Comparison of ENCODE assay signal across 8 cellular contexts in genomic region chr15:64703632-64703959, GRCh38.
DNase-seq lines count a peak whose midpoint lies in the region; ATAC-seq and TF ChIP-seq lines count a peak whose summit lies in the region.

No MANE protein-coding gene starts in this region.

- H3K9me3 ChIP-seq in adrenal gland (replicated peaks in 1 of 3) (no peaks in the 10 kb centered on the region), liver (ENCODE audit: control insufficient read depth in 4 of 4, low read length in 3 of 4) (no peaks in the 10 kb centered on the region), transverse colon (no peaks in the 10 kb centered on the region)

- H3K27me3 ChIP-seq in adrenal gland (no peaks in the 10 kb centered on the region), liver (ENCODE audit: control insufficient read depth in 4 of 4, insufficient read depth in 4 of 4, low read length in 3 of 4) (no peaks in the 10 kb centered on the region), transverse colon (no peaks in the 10 kb centered on the region)

- H3K4me1 ChIP-seq in adrenal gland (replicated peaks in 1 of 2): peaks cover 32 to 42% of the 10 kb centered on the region in 2 donors
- H3K4me1 ChIP-seq in liver (ENCODE audit: control insufficient read depth in 4 of 4, insufficient read depth in 4 of 4, low read length in 3 of 4): peaks cover 19 to 78% (median 69%) of the 10 kb centered on the region in 4 donors
- H3K4me1 ChIP-seq in transverse colon: peaks cover 30 to 44% (median 38%) of the 10 kb centered on the region in 4 donors

- peak overlapping the region in 1 of 2 donors; percentile 8 for H3K9ac ChIP-seq in liver (ENCODE audit: low read depth in 1 of 2, low read length in 2 of 2)

- H3K4me3 ChIP-seq in adrenal gland: peak overlapping the region in 2 of 4 donors; percentile 90 to 99
- H3K4me3 ChIP-seq in liver (ENCODE audit: low read depth in 1 of 3, low read length in 3 of 3): peak overlapping the region; percentile 75 to 89 (median 82)
- peak overlapping the region; percentile 70 to 82 (median 79) for H3K4me3 ChIP-seq in transverse colon

- 22 to 52% (median 34%) methylated on average over 7 of the region's 7 CpGs for WGBS in adrenal gland, 4 donors
- WGBS in liver: 23% methylated on average over 7 of the region's 7 CpGs
- WGBS in transverse colon (ENCODE audit: low coverage in 1 of 2), 2 donors: 74 to 80% methylated on average over 1 to 7 of the region's 7 CpGs

- H3K36me3 ChIP-seq in adrenal gland (replicated peaks in 1 of 2) (no peaks in the 10 kb centered on the region), liver (ENCODE audit: control insufficient read depth in 4 of 4, insufficient read depth in 3 of 4, low read depth in 1 of 4, low read length in 3 of 4) (no peaks in the 10 kb centered on the region), transverse colon (no peaks in the 10 kb centered on the region)

- TF ChIP-seq POLR2A in adrenal gland (IDR thresholded peaks at IDR 0.05) (no peak), transverse colon (IDR thresholded peaks at IDR 0.05) (no peak)

- no peak for TF ChIP-seq EP300 in transverse colon (IDR thresholded peaks at IDR 0.05; ENCODE audit: low read depth)

- TF ChIP-seq RAD21 in liver (IDR thresholded peaks at IDR 0.05): no peak

- no peak for TF ChIP-seq CTCF in adrenal gland (IDR thresholded peaks at IDR 0.05)
- TF ChIP-seq CTCF in liver (IDR thresholded peaks at IDR 0.05; ENCODE audit: low read depth, low read length, missing input control): no peak
- no peak for TF ChIP-seq CTCF in transverse colon (IDR thresholded peaks at IDR 0.05)

- intact Hi-C loops in adrenal gland (cut with DNase I): no loop called here
- intact Hi-C loops in transverse colon (cut with DNase I; ENCODE audit: low total_unique reads): no loop called here

- ATAC-seq in HG02870 (IDR thresholded peaks at IDR 0.05; ENCODE audit: unreplicated experiment) (peak; percentile 9), GM18502 (IDR thresholded peaks at IDR 0.05; ENCODE audit: poor library complexity, unreplicated experiment) (no peak)

- in situ Hi-C loops in transverse colon (cut with MboI; ENCODE audit: low pct_ligation_motif_present in 1 of 4, low pct_unique_long_range_greater_than_20kb in 1 of 4, low sequenced_read_pairs in 3 of 4): no loop called here

- DNase-seq in Ammon's horn (ENCODE audit: low spot score) (peak; percentile 58), adrenal gland (peak in 5 of 7 donors; percentile 44 to 72 (median 55)), transverse colon (no peak), NCI-H2171 (lab: John Stamatoyannopoulos, UW) (no peak), GM19240 (ENCODE audit: insufficient read length, low spot score) (no peak)

- H3K27ac ChIP-seq in adrenal gland (peak overlapping the region in 4 of 5 donors; percentile 60 to 95 (median 82)), liver (ENCODE audit: low read depth in 1 of 2, low read length in 2 of 2) (peak overlapping the region; percentile 83 to 92), transverse colon (peak overlapping the region; percentile 88 to 91 (median 90))

TF ChIP-seq in liver, 16 proteins besides CTCF, POLR2A, EP300 and RAD21:
- TF ChIP-seq YY1 (IDR thresholded peaks at IDR 0.05) (no peak), TAF1 (conservative IDR thresholded peaks at IDR 0.05) (no peak), NR2F2 (IDR thresholded peaks at IDR 0.05) (no peak), ZBTB33 (IDR thresholded peaks at IDR 0.05) (no peak), GABPA (IDR thresholded peaks at IDR 0.05 in 1 of 2, conservative IDR thresholded peaks at IDR 0.05 in 1 of 2) (no peak), FOXA1 (IDR thresholded peaks at IDR 0.05) (no peak), RXRA (IDR thresholded peaks at IDR 0.05) (no peak), EGR1 (IDR thresholded peaks at IDR 0.05; ENCODE audit: low read depth in 2 of 2) (no peak)
- TF ChIP-seq, protein P1, sequence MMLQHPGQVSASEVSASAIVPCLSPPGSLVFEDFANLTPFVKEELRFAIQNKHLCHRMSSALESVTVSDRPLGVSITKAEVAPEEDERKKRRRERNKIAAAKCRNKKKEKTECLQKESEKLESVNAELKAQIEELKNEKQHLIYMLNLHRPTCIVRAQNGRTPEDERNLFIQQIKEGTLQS (IDR thresholded peaks at IDR 0.05): no peak
TF ChIP-seq in liver: peak in this region for 0.

Comparison
In these comparisons a context has a peak if more than half of its experiments do, and no peak if none do; other contexts are left out.
1. DNase-seq: peak in Ammon's horn (single experiment) and adrenal gland (5 of 7); none in transverse colon (single experiment), NCI-H2171 (single experiment) and GM19240 (single experiment).
2. Peak in every context shown above with its lines, with median percentiles within 50 percentile points of each other: H3K27ac ChIP-seq.